ENCODE assay signal across 27 cellular contexts in genomic region chr2:129806985-129807384, GRCh38.
"Had no signal": no experiment of that assay in that cellular context is flagged by ENCODE, and none has a peak within 500 bp of the region (broad histone marks: within the 10 kb centered on the region; RNA-seq: fewer than 3 reads in every experiment).

No MANE protein-coding gene starts in this region.

- H3K4me3 Mint-ChIP-seq: activated CD4-positive, alpha-beta memory T cell treated with anti-CD3 and anti-CD28 coated beads for 36 hours; activated CD4-positive, alpha-beta T cell treated with anti-CD3 and anti-CD28 coated beads, Interleukin-2, amount 10 ng/mL, durations not matched to agents 24 days and 14 days; activated naive CD4-positive, alpha-beta T cell treated with anti-CD3 and anti-CD28 coated beads for 36 hours; activated naive CD8-positive, alpha-beta T cell treated with anti-CD3 and anti-CD28 coated beads for 36 hours; activated T-helper 1 cell treated with anti-CD3 and anti-CD28 coated beads, Interleukin-12 subunit alpha, Interleukin-12 subunit beta, Interleukin-2, Interleukin-4 antibody, amounts not matched to agents 30 ng/mL and 10 ng/mL and 1 ng/mL, durations not matched to agents 14 hours and 24 hours and 36 hours; naive thymus-derived CD8-positive, alpha-beta T cell; stimulated activated naive B cell treated with anti-CD40 and anti-IgM and Interleukin-4, amounts not matched to agents 10 μg/mL and 1 μg/mL and 100 μg/mL, for 72 hours; T-helper 2 cell treated with Interferon-gamma antibody and Interleukin-4, amounts not matched to agents 5 μg/mL and 100 μg/mL, for 36 hours had no signal

- H3K9me3 ChIP-seq: adrenal gland, body of pancreas, colonic mucosa, stomach, thyroid gland, upper lobe of left lung had no signal

- H3K27ac ChIP-seq: adrenal gland, body of pancreas, colonic mucosa, stomach, thyroid gland, upper lobe of left lung had no signal

- H3K36me3 Mint-ChIP-seq: activated CD4-positive, alpha-beta memory T cell treated with anti-CD3 and anti-CD28 coated beads for 36 hours; activated naive CD8-positive, alpha-beta T cell treated with anti-CD3 and anti-CD28 coated beads for 36 hours; naive thymus-derived CD8-positive, alpha-beta T cell; stimulated activated naive B cell treated with anti-CD40 and anti-IgM and Interleukin-4, amounts not matched to agents 10 μg/mL and 1 μg/mL and 100 μg/mL, for 72 hours had no signal

- H3K27me3 ChIP-seq: adrenal gland, body of pancreas, colonic mucosa, stomach, thyroid gland, upper lobe of left lung had no signal

- H3K4me3 ChIP-seq: adrenal gland, body of pancreas, colonic mucosa, stomach, thyroid gland, upper lobe of left lung had no signal

- H3K9me3 Mint-ChIP-seq: activated CD4-positive, alpha-beta memory T cell treated with anti-CD3 and anti-CD28 coated beads for 36 hours; activated CD4-positive, alpha-beta T cell treated with anti-CD3 and anti-CD28 coated beads, Interleukin-2, amount 10 ng/mL, durations not matched to agents 24 days and 14 days; activated naive CD4-positive, alpha-beta T cell treated with anti-CD3 and anti-CD28 coated beads for 36 hours; activated naive CD8-positive, alpha-beta T cell treated with anti-CD3 and anti-CD28 coated beads for 36 hours; activated T-helper 1 cell treated with anti-CD3 and anti-CD28 coated beads, Interleukin-12 subunit alpha, Interleukin-12 subunit beta, Interleukin-2, Interleukin-4 antibody, amounts not matched to agents 30 ng/mL and 10 ng/mL and 1 ng/mL, durations not matched to agents 14 hours and 24 hours and 36 hours; stimulated activated naive B cell treated with anti-CD40 and anti-IgM and Interleukin-4, amounts not matched to agents 10 μg/mL and 1 μg/mL and 100 μg/mL, for 72 hours; T-helper 2 cell treated with Interferon-gamma antibody and Interleukin-4, amounts not matched to agents 5 μg/mL and 100 μg/mL, for 36 hours had no signal

- DNase-seq: activated CD4-positive, alpha-beta memory T cell treated with anti-CD3 and anti-CD28 coated beads for 36 hours; activated CD4-positive, alpha-beta T cell treated with anti-CD3 and anti-CD28 coated beads, Interleukin-2, amount 10 ng/mL, durations not matched to agents 24 days and 14 days; activated CD8-positive, alpha-beta memory T cell treated with anti-CD3 and anti-CD28 coated beads, Interleukin-2, amount 50 U/mL, for 4 hours; activated effector memory CD4-positive, alpha-beta T cell treated with anti-CD3 and anti-CD28 coated beads, Interleukin-2, amount 50 U/mL, for 16 hours; activated naive CD4-positive, alpha-beta T cell treated with anti-CD3 and anti-CD28 coated beads for 36 hours; activated naive CD8-positive, alpha-beta T cell treated with anti-CD3 and anti-CD28 coated beads for 36 hours; activated T-cell treated with anti-CD3 and anti-CD28 coated beads, Interleukin-2, amount 50 U/mL, for 1 hour; adrenal gland; aorta; body of pancreas; cerebellar nuclear complex; colonic mucosa; effector CD8-positive, alpha-beta T cell; left cardiac atrium; mammary epithelial cell; naive thymus-derived CD8-positive, alpha-beta T cell; posterior cingulate gyrus; right cardiac atrium; stimulated activated CD4-positive, alpha-beta T cell treated with anti-CD3 and anti-CD28 coated beads, Interleukin-15, amount 100 ng/mL, for 24 hours; stimulated activated CD4-positive, alpha-beta T cell treated with anti-CD3 and anti-CD28 coated beads, Interleukin-2, amount 100 ng/mL, for 24 hours; stimulated activated naive B cell treated with anti-CD40 and anti-IgM and Interleukin-4, amounts not matched to agents 10 μg/mL and 1 μg/mL and 100 μg/mL, for 72 hours; stomach; thyroid gland; upper lobe of left lung had no signal

- H3K4me1 Mint-ChIP-seq: activated CD4-positive, alpha-beta T cell treated with anti-CD3 and anti-CD28 coated beads, Interleukin-2, amount 10 ng/mL, durations not matched to agents 24 days and 14 days had no signal

- H3K27ac Mint-ChIP-seq: activated CD4-positive, alpha-beta memory T cell treated with anti-CD3 and anti-CD28 coated beads for 36 hours; activated CD4-positive, alpha-beta T cell treated with anti-CD3 and anti-CD28 coated beads, Interleukin-2, amount 10 ng/mL, durations not matched to agents 24 days and 14 days; activated naive CD4-positive, alpha-beta T cell treated with anti-CD3 and anti-CD28 coated beads for 36 hours; activated naive CD8-positive, alpha-beta T cell treated with anti-CD3 and anti-CD28 coated beads for 36 hours; activated T-helper 1 cell treated with anti-CD3 and anti-CD28 coated beads, Interleukin-12 subunit alpha, Interleukin-12 subunit beta, Interleukin-2, Interleukin-4 antibody, amounts not matched to agents 30 ng/mL and 10 ng/mL and 1 ng/mL, durations not matched to agents 14 hours and 24 hours and 36 hours; naive thymus-derived CD8-positive, alpha-beta T cell; stimulated activated naive B cell treated with anti-CD40 and anti-IgM and Interleukin-4, amounts not matched to agents 10 μg/mL and 1 μg/mL and 100 μg/mL, for 72 hours; T-helper 2 cell treated with Interferon-gamma antibody and Interleukin-4, amounts not matched to agents 5 μg/mL and 100 μg/mL, for 36 hours had no signal

- H3K36me3 ChIP-seq: adrenal gland, colonic mucosa, stomach, thyroid gland, upper lobe of left lung had no signal

- H3K4me1 ChIP-seq: adrenal gland, body of pancreas, colonic mucosa, stomach, thyroid gland, upper lobe of left lung had no signal

- ATAC-seq: activated CD4-positive, CD25-positive, alpha-beta regulatory T cell treated with anti-CD3 and anti-CD28 coated beads, Interleukin-2, amount 50 U/mL, for 24 hours; body of pancreas; left cardiac atrium; naive thymus-derived CD8-positive, alpha-beta T cell; right cardiac atrium; stimulated activated naive B cell treated with anti-CD40 and anti-IgM and Interleukin-4, amounts not matched to agents 10 μg/mL and 1 μg/mL and 100 μg/mL, for 72 hours had no signal
